In the genomic region with DNA sequence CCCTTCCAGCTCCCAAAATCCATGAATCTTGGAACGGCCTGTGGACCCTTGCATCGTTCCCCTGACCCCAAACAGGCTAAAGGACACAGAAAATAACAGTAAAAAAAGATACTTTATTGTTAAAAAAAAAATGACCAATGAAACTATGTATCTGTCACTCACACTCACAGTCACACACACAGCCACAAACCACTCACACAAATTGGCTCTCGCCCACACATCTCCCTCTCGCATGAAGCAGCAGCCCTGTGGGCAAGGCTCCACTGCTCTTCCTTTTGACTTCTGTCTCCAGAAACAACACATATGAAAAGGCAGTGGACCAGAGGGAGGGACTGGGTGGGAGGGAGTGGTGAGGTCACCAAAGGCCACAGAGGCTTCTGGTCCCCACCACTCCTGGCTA, we compare ENCODE assay signal across 23 cellular contexts.
"Had no signal": no experiment of that assay in that cellular context is flagged by ENCODE, and none has a peak within 500 bp of the region (broad histone marks: within the 10 kb centered on the region; RNA-seq: fewer than 3 reads in every experiment).

No MANE protein-coding gene starts in this region.

- H3K36me3 Mint-ChIP-seq: activated naive CD4-positive, alpha-beta T cell treated with anti-CD3 and anti-CD28 coated beads, Interleukin-2, amount 50 U/mL, for 72 hours; brain; natural killer cell treated with Interleukin-12 subunit alpha and Interleukin-12 subunit beta and Interleukin-15 and Interleukin-18, amount 100 ng/mL, for 72 hours had no signal

- H3K27ac Mint-ChIP-seq: activated CD4-positive, alpha-beta T cell treated with anti-CD3 and anti-CD28 coated beads, Interleukin-2, amount 10 ng/mL, durations not matched to agents 7 days and 5 days; activated CD8-positive, alpha-beta T cell treated with anti-CD3 and anti-CD28 coated beads, Interleukin-2, amount 10 ng/mL, durations not matched to agents 7 days and 5 days; activated naive CD4-positive, alpha-beta T cell treated with anti-CD3 and anti-CD28 coated beads, Interleukin-2, amount 50 U/mL, for 72 hours; brain; immature natural killer cell; natural killer cell treated with Interleukin-12 subunit alpha and Interleukin-12 subunit beta and Interleukin-15 and Interleukin-18, amount 100 ng/mL, for 72 hours; progenitor cell of endocrine pancreas had no signal

- H3K9me3 ChIP-seq: left lung, testis, uterus had no signal

- H3K36me3 ChIP-seq: left lung, uterus had no signal

- DNase-seq: activated CD4-positive, alpha-beta T cell treated with anti-CD3 and anti-CD28 coated beads, Interleukin-2, amount 10 ng/mL, durations not matched to agents 7 days and 5 days; activated CD8-positive, alpha-beta T cell treated with anti-CD3 and anti-CD28 coated beads, Interleukin-2, amount 10 ng/mL, durations not matched to agents 7 days and 5 days; activated T-cell treated with anti-CD3 and anti-CD28 coated beads, Interleukin-2, amount 50 U/mL, for 1 hour; aorta; effector CD4-positive, alpha-beta T cell; foreskin keratinocyte; immature natural killer cell; kidney glomerular epithelial cell; left lung; midbrain; retina; stimulated activated CD4-positive, alpha-beta T cell treated with anti-CD3 and anti-CD28 coated beads, Interleukin-2, amount 100 ng/mL, for 48 hours; stimulated activated CD8-positive, alpha-beta memory T cell treated with anti-CD3 and anti-CD28 coated beads, Interleukin-4, amount 100 ng/mL, for 48 hours; stimulated activated naive CD4-positive, alpha-beta T cell; testis; trophoblast cell; uterus had no signal

- FAIRE-seq: endometrium had no signal

- H3K4me3 Mint-ChIP-seq: activated CD4-positive, alpha-beta T cell treated with anti-CD3 and anti-CD28 coated beads, Interleukin-2, amount 10 ng/mL, durations not matched to agents 7 days and 5 days; activated CD8-positive, alpha-beta T cell treated with anti-CD3 and anti-CD28 coated beads, Interleukin-2, amount 10 ng/mL, durations not matched to agents 7 days and 5 days; brain; immature natural killer cell; natural killer cell treated with Interleukin-12 subunit alpha and Interleukin-12 subunit beta and Interleukin-15 and Interleukin-18, amount 100 ng/mL, for 72 hours had no signal

- H3K4me3 ChIP-seq: hepatocyte, left lung, testis, uterus had no signal

- H3K27ac ChIP-seq: foreskin keratinocyte, hepatocyte, left lung, testis, uterus had no signal

- H3K4me1 ChIP-seq: testis, uterus had no signal

- ATAC-seq: activated CD8-positive, alpha-beta T cell treated with anti-CD3 and anti-CD28 coated beads, Interleukin-2, amount 10 ng/mL, durations not matched to agents 7 days and 5 days; foreskin keratinocyte; left lung had no signal

- H3K9me3 Mint-ChIP-seq: activated CD4-positive, alpha-beta T cell treated with anti-CD3 and anti-CD28 coated beads, Interleukin-2, amount 10 ng/mL, durations not matched to agents 7 days and 5 days; activated naive CD4-positive, alpha-beta T cell treated with anti-CD3 and anti-CD28 coated beads, Interleukin-2, amount 50 U/mL, for 72 hours; brain; immature natural killer cell; natural killer cell treated with Interleukin-12 subunit alpha and Interleukin-12 subunit beta and Interleukin-15 and Interleukin-18, amount 100 ng/mL, for 72 hours had no signal

- H3K27me3 ChIP-seq: foreskin keratinocyte, hepatocyte, left lung, testis, uterus had no signal
